In the genomic region with DNA sequence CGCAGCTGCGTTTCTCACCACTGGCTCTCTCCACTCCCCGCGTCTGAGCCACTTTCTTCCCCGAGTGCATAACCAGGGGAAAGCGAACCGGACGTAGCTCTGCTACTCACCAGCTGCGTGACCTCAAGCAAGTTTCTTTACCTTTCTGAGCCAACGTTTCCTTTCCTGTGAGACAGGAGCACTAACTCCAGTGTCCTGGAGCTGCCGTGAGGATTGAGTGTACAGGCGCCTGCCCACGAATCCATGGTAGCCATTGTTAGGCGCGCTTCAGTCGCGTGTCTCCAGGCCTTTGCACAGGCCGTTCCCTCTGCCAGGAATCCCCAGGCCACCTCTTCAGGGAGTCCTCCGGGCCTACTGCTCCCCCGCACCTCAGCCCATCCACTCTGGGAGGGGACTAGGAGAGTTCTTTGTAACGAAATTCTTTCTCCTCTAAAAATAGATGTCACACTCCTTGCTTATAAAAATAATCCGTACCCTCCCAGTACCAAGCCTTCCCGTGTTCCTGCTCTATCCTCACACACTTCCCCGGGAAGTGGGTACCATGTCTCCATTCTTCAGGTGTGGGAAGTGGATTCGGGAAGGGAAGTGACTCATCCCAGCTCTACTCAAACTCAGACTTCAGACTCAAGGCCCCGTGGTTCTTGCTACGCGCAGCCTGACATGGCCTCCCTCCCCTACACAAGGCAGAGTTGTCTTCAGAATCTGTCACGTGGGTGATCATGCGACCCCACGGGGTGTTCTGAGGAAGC, we compare ENCODE assay signal across 8 cellular contexts. TPM values are rescaled to one million over a fixed set of nuclear protein-coding genes. Genes with fewer than 3 reads are reported as not detected.
A peak's percentile ranks its signal among the peaks of the same experiment; 100 is the strongest.
DNase-seq lines count a peak whose midpoint lies in the region; ATAC-seq and TF ChIP-seq lines count a peak whose summit lies in the region.

No MANE protein-coding gene starts in this region.

- H3K4me3 Mint-ChIP-seq in activated naive CD8-positive, alpha-beta T cell treated with anti-CD3 and anti-CD28 coated beads, Interleukin-2, amount 10 ng/mL, durations not matched to agents 7 days and 5 days, result peak overlapping the region; percentile 89
- peak overlapping the region; percentile 80 to 93 (median 90) for H3K4me3 Mint-ChIP-seq in naive thymus-derived CD8-positive, alpha-beta T cell

- no peaks in the 10 kb centered on the region for H3K9me3 Mint-ChIP-seq in activated naive CD8-positive, alpha-beta T cell treated with anti-CD3 and anti-CD28 coated beads, Interleukin-2, amount 10 ng/mL, durations not matched to agents 7 days and 5 days
- no peaks in the 10 kb centered on the region for H3K9me3 Mint-ChIP-seq in naive thymus-derived CD8-positive, alpha-beta T cell

- TF ChIP-seq CTCF in Loucy (conservative IDR thresholded peaks at IDR 0.05; ENCODE audit: low read length) (no peak), upper lobe of right lung (IDR thresholded peaks at IDR 0.05) (no peak)

- H3K79me2 ChIP-seq in Loucy (ENCODE audit: insufficient read depth, low read length), result no peaks in the 10 kb centered on the region

- DNase-seq in activated naive CD8-positive, alpha-beta T cell treated with anti-CD3 and anti-CD28 coated beads, Interleukin-2, amount 10 ng/mL, durations not matched to agents 7 days and 5 days, result no peak
- DNase-seq in naive thymus-derived CD8-positive, alpha-beta T cell, result peak in 8 of 10 donors; percentile 14 to 39 (median 30)
- DNase-seq in upper lobe of right lung (no peak), cerebellar cortex (ENCODE audit: low spot score) (no peak), NCI-H1436 (lab: John Stamatoyannopoulos, UW) (no peak)

- no peaks in the 10 kb centered on the region for H3K9me2 ChIP-seq in Loucy (replicated peaks; ENCODE audit: low read depth, low read length)

- peaks cover 17% of the 10 kb centered on the region for H3K4me1 ChIP-seq in Loucy (ENCODE audit: insufficient read depth, low read length, poor library complexity, severe bottlenecking)
- H3K4me1 ChIP-seq in upper lobe of right lung, result peaks cover 10% of the 10 kb centered on the region

- no peaks in the 10 kb centered on the region for H3F3A ChIP-seq in Loucy (ENCODE audit: low read depth)

- peaks cover 34% of the 10 kb centered on the region for H3K4me1 Mint-ChIP-seq in activated naive CD8-positive, alpha-beta T cell treated with anti-CD3 and anti-CD28 coated beads, Interleukin-2, amount 10 ng/mL, durations not matched to agents 7 days and 5 days
- H3K4me1 Mint-ChIP-seq in naive thymus-derived CD8-positive, alpha-beta T cell, result peaks cover 31 to 85% (median 40%) of the 10 kb centered on the region in 4 donors

- intact Hi-C loops in upper lobe of right lung (cut with DNase I), result no loop called here

- no peaks in the 10 kb centered on the region for H3K27me3 ChIP-seq in Loucy (ENCODE audit: insufficient read depth, low read length, poor library complexity, severe bottlenecking)
- H3K27me3 ChIP-seq in upper lobe of right lung, result no peaks in the 10 kb centered on the region

- POLR2A ChIA-PET in activated naive CD8-positive, alpha-beta T cell treated with anti-CD3 and anti-CD28 coated beads, Interleukin-2, amount 10 ng/mL, durations not matched to agents 7 days and 5 days (lab: Charles Lee), result interaction anchor here (0.6 to 4.5 kb wide), 11 partner anchors 10 to 427 kb away, joined by 3 to 83 read pairs (median 5); a partner anchor contains a TSS
- POLR2A ChIA-PET in naive thymus-derived CD8-positive, alpha-beta T cell (lab: Charles Lee), result interaction anchor here (0.6 to 3.3 kb wide), 7 partner anchors 13 to 165 kb away, joined by 3 to 25 read pairs (median 6); no protein-coding TSS in a partner anchor

- peak overlapping the region; percentile 34 for H3K9ac ChIP-seq in Loucy (ENCODE audit: low read depth, low read length, poor library complexity, severe bottlenecking)

- H4K20me1 ChIP-seq in Loucy (ENCODE audit: insufficient read depth, low read length, poor library complexity, severe bottlenecking), result no peaks in the 10 kb centered on the region

- no peaks in the 10 kb centered on the region for H3K36me3 Mint-ChIP-seq in activated naive CD8-positive, alpha-beta T cell treated with anti-CD3 and anti-CD28 coated beads, Interleukin-2, amount 10 ng/mL, durations not matched to agents 7 days and 5 days
- no peaks in the 10 kb centered on the region for H3K36me3 Mint-ChIP-seq in naive thymus-derived CD8-positive, alpha-beta T cell

- H3K4me3 ChIP-seq in GM08714 (ENCODE audit: low read length), result peak overlapping the region; percentile 2; the same call in 1 of the 2 replicates
- peak overlapping the region; percentile 27 for H3K4me3 ChIP-seq in Loucy (ENCODE audit: low read length, poor library complexity, severe bottlenecking)
- peak overlapping the region; percentile 32 for H3K4me3 ChIP-seq in upper lobe of right lung

- peak overlapping the region; percentile 38 for H2AFZ ChIP-seq in Loucy (ENCODE audit: low read length)

- no peaks in the 10 kb centered on the region for H3K27me3 Mint-ChIP-seq in activated naive CD8-positive, alpha-beta T cell treated with anti-CD3 and anti-CD28 coated beads, Interleukin-2, amount 10 ng/mL, durations not matched to agents 7 days and 5 days
- H3K27me3 Mint-ChIP-seq in naive thymus-derived CD8-positive, alpha-beta T cell, result no peaks in the 10 kb centered on the region

- peak overlapping the region; percentile 98 for H3K27ac Mint-ChIP-seq in activated naive CD8-positive, alpha-beta T cell treated with anti-CD3 and anti-CD28 coated beads, Interleukin-2, amount 10 ng/mL, durations not matched to agents 7 days and 5 days
- H3K27ac Mint-ChIP-seq in naive thymus-derived CD8-positive, alpha-beta T cell, result peak overlapping the region; percentile 80 to 96 (median 92)

- no peaks in the 10 kb centered on the region for H3K9me3 ChIP-seq in Loucy (ENCODE audit: insufficient read depth, low read depth, low read length)
- H3K9me3 ChIP-seq in upper lobe of right lung, result no peaks in the 10 kb centered on the region

- peak overlapping the region; percentile 13 for H3K27ac ChIP-seq in upper lobe of right lung

- ATAC-seq in GM21737 (IDR thresholded peaks at IDR 0.05; ENCODE audit: unreplicated experiment) (peak; percentile 42), upper lobe of right lung (peak; percentile 10)
- peak; percentile 69 for ATAC-seq in activated naive CD8-positive, alpha-beta T cell treated with anti-CD3 and anti-CD28 coated beads, Interleukin-2, amount 10 ng/mL, durations not matched to agents 7 days and 5 days (ENCODE audit: low read depth)
- ATAC-seq in naive thymus-derived CD8-positive, alpha-beta T cell, result peak; percentile 59 to 65

- peak overlapping the region; percentile 61 for H3K4me2 ChIP-seq in Loucy (ENCODE audit: low read depth, low read length, poor library complexity, severe bottlenecking)

- H3K36me3 ChIP-seq in Loucy (ENCODE audit: insufficient read depth, low read length) (no peaks in the 10 kb centered on the region), upper lobe of right lung (no peaks in the 10 kb centered on the region)

RNA-seq across cellular contexts. Expression of a gene that starts 16.2 kb away (rescaled TPM):
- not detected for total RNA-seq in activated naive CD8-positive, alpha-beta T cell treated with anti-CD3 and anti-CD28 coated beads, Interleukin-2, amount 10 ng/mL, durations not matched to agents 7 days and 5 days
- total RNA-seq in naive thymus-derived CD8-positive, alpha-beta T cell, result under 1 TPM; 0.18 to 0.25 TPM
- polyA plus RNA-seq in naive thymus-derived CD8-positive, alpha-beta T cell, result under 1 TPM in 1 of 3 donors, not detected in 2; 0.08 TPM
- total RNA-seq in upper lobe of right lung, result 0.93 TPM

Comparison
In these comparisons a context has a peak if more than half of its experiments do, and no peak if none do; other contexts are left out.
1. ATAC-seq: peak in every context shown above with its lines; median percentile 69 in activated naive CD8-positive, alpha-beta T cell treated with anti-CD3 and anti-CD28 coated beads, Interleukin-2, amount 10 ng/mL, durations not matched to agents 7 days and 5 days; 62 in naive thymus-derived CD8-positive, alpha-beta T cell; 42 in GM21737; 10 in upper lobe of right lung.
2. DNase-seq: peak in naive thymus-derived CD8-positive, alpha-beta T cell (8 of 10); none in activated naive CD8-positive, alpha-beta T cell treated with anti-CD3 and anti-CD28 coated beads, Interleukin-2, amount 10 ng/mL, durations not matched to agents 7 days and 5 days (single experiment), upper lobe of right lung (single experiment), cerebellar cortex (single experiment) and NCI-H1436 (single experiment).
3. Peak in every context shown above with its lines, with median percentiles within 50 percentile points of each other: H3K4me3 ChIP-seq.